1 cellular context compared by ENCODE assay signal in genomic region chr6:44202972-44203750, GRCh38.
TF ChIP-seq lines count a peak whose summit lies in the region.

No MANE protein-coding gene starts in this region.

TF ChIP-seq in HepG2, 621 proteins besides CTCF, POLR2A, EP300 and RAD21:
- TF ChIP-seq ZNF543 (CRISPR knock-in tag; IDR thresholded peaks at IDR 0.05): 0 out of 2 replicates have a peak, but pooled peaks have one; percentile 39
- no peak for TF ChIP-seq TBP (CRISPR knock-in tag; IDR thresholded peaks at IDR 0.05)
- TF ChIP-seq PLRG1 (conservative IDR thresholded peaks at IDR 0.05): no peak
- no peak for TF ChIP-seq ZNF512 (CRISPR knock-in tag; IDR thresholded peaks at IDR 0.05)
- no peak for TF ChIP-seq POLR2G (IDR thresholded peaks at IDR 0.05; ENCODE audit: low read depth, low read length)
- TF ChIP-seq GATAD2A (CRISPR knock-in tag; IDR thresholded peaks at IDR 0.05): 0 out of 2 replicates have a peak, but pooled peaks have one; percentile 5
- TF ChIP-seq PREB (CRISPR knock-in tag; IDR thresholded peaks at IDR 0.05): no peak
- peak; percentile 91 for TF ChIP-seq PPARG (CRISPR knock-in tag; conservative IDR thresholded peaks at IDR 0.05)
- TF ChIP-seq ZBED4 (CRISPR knock-in tag; IDR thresholded peaks at IDR 0.05; ENCODE audit: borderline replicate concordance): peak; percentile 62
- TF ChIP-seq CSRNP2 (CRISPR knock-in tag; conservative IDR thresholded peaks at IDR 0.05; ENCODE audit: low read depth): no peak
- TF ChIP-seq, protein P1, sequence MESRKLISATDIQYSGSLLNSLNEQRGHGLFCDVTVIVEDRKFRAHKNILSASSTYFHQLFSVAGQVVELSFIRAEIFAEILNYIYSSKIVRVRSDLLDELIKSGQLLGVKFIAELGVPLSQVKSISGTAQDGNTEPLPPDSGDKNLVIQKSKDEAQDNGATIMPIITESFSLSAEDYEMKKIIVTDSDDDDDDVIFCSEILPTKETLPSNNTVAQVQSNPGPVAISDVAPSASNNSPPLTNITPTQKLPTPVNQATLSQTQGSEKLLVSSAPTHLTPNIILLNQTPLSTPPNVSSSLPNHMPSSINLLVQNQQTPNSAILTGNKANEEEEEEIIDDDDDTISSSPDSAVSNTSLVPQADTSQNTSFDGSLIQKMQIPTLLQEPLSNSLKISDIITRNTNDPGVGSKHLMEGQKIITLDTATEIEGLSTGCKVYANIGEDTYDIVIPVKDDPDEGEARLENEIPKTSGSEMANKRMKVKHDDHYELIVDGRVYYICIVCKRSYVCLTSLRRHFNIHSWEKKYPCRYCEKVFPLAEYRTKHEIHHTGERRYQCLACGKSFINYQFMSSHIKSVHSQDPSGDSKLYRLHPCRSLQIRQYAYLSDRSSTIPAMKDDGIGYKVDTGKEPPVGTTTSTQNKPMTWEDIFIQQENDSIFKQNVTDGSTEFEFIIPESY (CRISPR knock-in tag; IDR thresholded peaks at IDR 0.05): no peak
- no peak for TF ChIP-seq HOXA9 (CRISPR knock-in tag; IDR thresholded peaks at IDR 0.05; ENCODE audit: borderline replicate concordance)
- 0 out of 2 replicates have a peak, but pooled peaks have one; percentile 20 for TF ChIP-seq ZBTB7A (CRISPR knock-in tag; IDR thresholded peaks at IDR 0.05)
- TF ChIP-seq KLF6 (CRISPR knock-in tag; IDR thresholded peaks at IDR 0.05): no peak
- TF ChIP-seq TRIM24 (CRISPR knock-in tag; IDR thresholded peaks at IDR 0.05): no peak
- no peak for TF ChIP-seq RBM22 (optimal IDR thresholded peaks at IDR 0.05; ENCODE audit: low read length)
- no peak for TF ChIP-seq LCORL (IDR thresholded peaks at IDR 0.05)
- no peak for TF ChIP-seq LCORL (CRISPR knock-in tag; IDR thresholded peaks at IDR 0.05)
- TF ChIP-seq MEIS2 (CRISPR knock-in tag; IDR thresholded peaks at IDR 0.05): 0 out of 2 replicates have a peak, but pooled peaks have one; percentile 5
- peak; percentile 46; the same call in 1 of the 2 replicates for TF ChIP-seq RXRB (CRISPR knock-in tag; IDR thresholded peaks at IDR 0.05; ENCODE audit: borderline replicate concordance)
- peak; percentile 54; the same call in 1 of the 2 replicates for TF ChIP-seq HNF4G (IDR thresholded peaks at IDR 0.05; ENCODE audit: borderline replicate concordance, low read depth, low read length)
- TF ChIP-seq HNF4G (CRISPR knock-in tag; IDR thresholded peaks at IDR 0.05; ENCODE audit: borderline replicate concordance, low read depth): no peak
- TF ChIP-seq, protein P2, sequence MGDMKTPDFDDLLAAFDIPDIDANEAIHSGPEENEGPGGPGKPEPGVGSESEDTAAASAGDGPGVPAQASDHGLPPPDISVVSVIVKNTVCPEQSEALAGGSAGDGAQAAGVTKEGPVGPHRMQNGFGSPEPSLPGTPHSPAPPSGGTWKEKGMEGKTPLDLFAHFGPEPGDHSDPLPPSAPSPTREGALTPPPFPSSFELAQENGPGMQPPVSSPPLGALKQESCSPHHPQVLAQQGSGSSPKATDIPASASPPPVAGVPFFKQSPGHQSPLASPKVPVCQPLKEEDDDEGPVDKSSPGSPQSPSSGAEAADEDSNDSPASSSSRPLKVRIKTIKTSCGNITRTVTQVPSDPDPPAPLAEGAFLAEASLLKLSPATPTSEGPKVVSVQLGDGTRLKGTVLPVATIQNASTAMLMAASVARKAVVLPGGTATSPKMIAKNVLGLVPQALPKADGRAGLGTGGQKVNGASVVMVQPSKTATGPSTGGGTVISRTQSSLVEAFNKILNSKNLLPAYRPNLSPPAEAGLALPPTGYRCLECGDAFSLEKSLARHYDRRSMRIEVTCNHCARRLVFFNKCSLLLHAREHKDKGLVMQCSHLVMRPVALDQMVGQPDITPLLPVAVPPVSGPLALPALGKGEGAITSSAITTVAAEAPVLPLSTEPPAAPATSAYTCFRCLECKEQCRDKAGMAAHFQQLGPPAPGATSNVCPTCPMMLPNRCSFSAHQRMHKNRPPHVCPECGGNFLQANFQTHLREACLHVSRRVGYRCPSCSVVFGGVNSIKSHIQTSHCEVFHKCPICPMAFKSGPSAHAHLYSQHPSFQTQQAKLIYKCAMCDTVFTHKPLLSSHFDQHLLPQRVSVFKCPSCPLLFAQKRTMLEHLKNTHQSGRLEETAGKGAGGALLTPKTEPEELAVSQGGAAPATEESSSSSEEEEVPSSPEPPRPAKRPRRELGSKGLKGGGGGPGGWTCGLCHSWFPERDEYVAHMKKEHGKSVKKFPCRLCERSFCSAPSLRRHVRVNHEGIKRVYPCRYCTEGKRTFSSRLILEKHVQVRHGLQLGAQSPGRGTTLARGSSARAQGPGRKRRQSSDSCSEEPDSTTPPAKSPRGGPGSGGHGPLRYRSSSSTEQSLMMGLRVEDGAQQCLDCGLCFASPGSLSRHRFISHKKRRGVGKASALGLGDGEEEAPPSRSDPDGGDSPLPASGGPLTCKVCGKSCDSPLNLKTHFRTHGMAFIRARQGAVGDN (CRISPR knock-in tag; IDR thresholded peaks at IDR 0.05): peak; percentile 45
- peak; percentile 30; the same call in 1 of the 2 replicates for TF ChIP-seq ZMYM4 (CRISPR knock-in tag; IDR thresholded peaks at IDR 0.05)
- TF ChIP-seq, protein P3, sequence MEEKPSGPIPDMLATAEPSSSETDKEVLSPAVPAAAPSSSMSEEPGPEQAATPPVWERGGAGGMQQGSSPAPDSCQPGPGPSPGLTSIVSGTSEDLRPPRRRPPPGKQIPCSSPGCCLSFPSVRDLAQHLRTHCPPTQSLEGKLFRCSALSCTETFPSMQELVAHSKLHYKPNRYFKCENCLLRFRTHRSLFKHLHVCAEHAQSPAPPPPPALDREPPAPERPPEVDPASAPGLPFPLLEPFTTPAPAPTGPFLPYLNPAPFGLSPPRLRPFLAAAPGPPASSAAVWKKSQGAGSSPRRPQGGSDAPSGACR (CRISPR knock-in tag; IDR thresholded peaks at IDR 0.05): 0 out of 2 replicates have a peak, but pooled peaks have one; percentile 40
- TF ChIP-seq HNF4A (CRISPR knock-in tag; IDR thresholded peaks at IDR 0.05): peak; percentile 53
- no peak for TF ChIP-seq SKI (IDR thresholded peaks at IDR 0.05; ENCODE audit: partially characterized antibody)
